8 cellular contexts compared by ENCODE assay signal in genomic region chr7:7424151-7424873, GRCh38.
DNase-seq lines count a peak whose midpoint lies in the region; ATAC-seq, FAIRE-seq and TF ChIP-seq lines count a peak whose summit lies in the region.

No MANE protein-coding gene starts in this region.

- no peaks in the 10 kb centered on the region for H3K4me1 ChIP-seq in CD4-positive, alpha-beta memory T cell (ENCODE audit: insufficient read depth, low read length)
- H3K4me1 ChIP-seq in endothelial cell of umbilical vein (ENCODE audit: control insufficient read depth, extremely low read depth, insufficient read depth, low read length) (peaks cover 2% of the 10 kb centered on the region), mucosa of descending colon (ENCODE audit: low read depth) (no peaks in the 10 kb centered on the region)

- H3K9me3 ChIP-seq in CD4-positive, alpha-beta memory T cell (ENCODE audit: control insufficient read depth in 1 of 2, low read length in 2 of 2): no peaks in the 10 kb centered on the region
- no peaks in the 10 kb centered on the region for H3K9me3 ChIP-seq in endothelial cell of umbilical vein (replicated peaks; ENCODE audit: control insufficient read depth, insufficient read depth, low read length)
- H3K9me3 ChIP-seq in mucosa of descending colon: no peaks in the 10 kb centered on the region

- H3K4me3 ChIP-seq in CD4-positive, alpha-beta memory T cell (ENCODE audit: low read length in 2 of 2): peak overlapping the region; percentile 33 to 41
- H3K4me3 ChIP-seq in endothelial cell of umbilical vein (replicated peaks in 1 of 3; ENCODE audit: insufficient read depth in 1 of 3, low read depth in 1 of 3, low read length in 3 of 3) (peak overlapping the region; percentile 37 to 93 (median 81)), mucosa of descending colon (no peak overlapping the region)

- H3K27me3 Mint-ChIP-seq in CD4-positive, alpha-beta memory T cell: peaks cover 0 to 1% of the 10 kb centered on the region in 2 donors
- peaks cover 4% of the 10 kb centered on the region for H3K27me3 Mint-ChIP-seq in activated CD4-positive, alpha-beta memory T cell treated with anti-CD3 and anti-CD28 coated beads, Interleukin-2, amount 10 ng/mL, durations not matched to agents 7 days and 5 days

- FAIRE-seq in endothelial cell of umbilical vein (lab: Jason Lieb, UNC): peak; percentile 64

- peak overlapping the region in 7 of 8 donors; percentile 81 to 89 (median 85) for H3K4me3 Mint-ChIP-seq in CD4-positive, alpha-beta memory T cell
- H3K4me3 Mint-ChIP-seq in activated CD4-positive, alpha-beta memory T cell treated with anti-CD3 and anti-CD28 coated beads, Interleukin-2, amount 10 ng/mL, durations not matched to agents 7 days and 5 days: peak overlapping the region; percentile 25

- no peak overlapping the region for H3K27ac ChIP-seq in CD4-positive, alpha-beta memory T cell (ENCODE audit: low read depth, low read length)
- H3K27ac ChIP-seq in endothelial cell of umbilical vein (ENCODE audit: insufficient read depth, low read depth, low read length): peak overlapping the region; percentile 3

- peak overlapping the region; percentile 36 for H3K9ac ChIP-seq in endothelial cell of umbilical vein (replicated peaks; ENCODE audit: extremely low read depth, insufficient read depth, low read length)

- H3K4me1 Mint-ChIP-seq in CD4-positive, alpha-beta memory T cell: peaks cover 0 to 10% (median 6%) of the 10 kb centered on the region in 4 donors
- H3K4me1 Mint-ChIP-seq in activated CD4-positive, alpha-beta memory T cell treated with anti-CD3 and anti-CD28 coated beads, Interleukin-2, amount 10 ng/mL, durations not matched to agents 7 days and 5 days: peaks cover 7% of the 10 kb centered on the region

- ATAC-seq in GM19397 (IDR thresholded peaks at IDR 0.05; ENCODE audit: unreplicated experiment): peak; percentile 77
- peak; percentile 85 for ATAC-seq in HG03520 (IDR thresholded peaks at IDR 0.05; ENCODE audit: unreplicated experiment)
- ATAC-seq in mucosa of descending colon: peak; percentile 96

- CTCF ChIA-PET in CD4-positive, alpha-beta memory T cell (lab: Charles Lee; ENCODE audit: partially characterized antibody): interaction anchor here (0.8 to 3.3 kb wide), 14 partner anchors 9 to 795 kb away, joined by 3 to 23 read pairs (median 4); partner anchors contain the start of gene C1GALT1
- CTCF ChIA-PET in activated CD4-positive, alpha-beta memory T cell treated with anti-CD3 and anti-CD28 coated beads, Interleukin-2, amount 10 ng/mL, durations not matched to agents 7 days and 5 days (lab: Charles Lee): interaction anchor here (0.7 to 2.2 kb wide), 5 partner anchors 9 to 872 kb away, joined by 3 to 7 read pairs (median 3); partner anchors contain the start of gene C1GALT1
- CTCF ChIA-PET in endothelial cell of umbilical vein (lab: Charles Lee): interaction anchor here (0.6 to 4.0 kb wide), 39 partner anchors 8 to 871 kb away, joined by 3 to 42 read pairs (median 5); partner anchors contain the start of genes C1GALT1 and COL28A1

- H3K27ac Mint-ChIP-seq in CD4-positive, alpha-beta memory T cell: peak overlapping the region in 4 of 7 donors; percentile 17 to 71 (median 53)
- no peak overlapping the region for H3K27ac Mint-ChIP-seq in activated CD4-positive, alpha-beta memory T cell treated with anti-CD3 and anti-CD28 coated beads, Interleukin-2, amount 10 ng/mL, durations not matched to agents 7 days and 5 days

- H3K79me2 ChIP-seq in endothelial cell of umbilical vein (ENCODE audit: control insufficient read depth, insufficient read depth, low read length): no peaks in the 10 kb centered on the region

- dilution Hi-C loops in endothelial cell of umbilical vein (cut with MboI; ENCODE audit: extremely low pct_ligation_motif_present, low sequenced_read_pairs): no loop called here

- TF ChIP-seq POLR2A in endothelial cell of umbilical vein (IDR thresholded peaks at IDR 0.05; ENCODE audit: low read depth, low read length): no peak

- H3K27me3 ChIP-seq in CD4-positive, alpha-beta memory T cell (ENCODE audit: insufficient read depth, low read length): no peaks in the 10 kb centered on the region
- H3K27me3 ChIP-seq in endothelial cell of umbilical vein (ENCODE audit: control insufficient read depth in 2 of 2, insufficient read depth in 2 of 2, low read length in 2 of 2): peaks cover 0 to 2% of the 10 kb centered on the region in 2 experiments

- no peaks in the 10 kb centered on the region for H4K20me1 ChIP-seq in endothelial cell of umbilical vein (replicated peaks; ENCODE audit: control insufficient read depth, extremely low read depth, insufficient read depth, low read length)

- no peaks in the 10 kb centered on the region for H3K9me3 Mint-ChIP-seq in CD4-positive, alpha-beta memory T cell
- H3K9me3 Mint-ChIP-seq in activated CD4-positive, alpha-beta memory T cell treated with anti-CD3 and anti-CD28 coated beads, Interleukin-2, amount 10 ng/mL, durations not matched to agents 7 days and 5 days: no peaks in the 10 kb centered on the region

- peak overlapping the region; percentile 100 for H2AFZ ChIP-seq in endothelial cell of umbilical vein (ENCODE audit: low read depth, low read length)

- intact Hi-C loops in CD4-positive, alpha-beta memory T cell (cut with micrococcal nuclease): loop anchor here (2.0 to 10.0 kb wide), 4 partner anchors 116 to 870 kb away; no protein-coding TSS in a partner anchor
- intact Hi-C loops in endothelial cell of umbilical vein (cut with micrococcal nuclease): loop anchor here (1.0 to 5.0 kb wide), 6 partner anchors 114 to 872 kb away; partner anchors contain the start of gene C1GALT1
- intact Hi-C loops in mucosa of descending colon (cut with DNase I, micrococcal nuclease): loop anchor here in 1 of 2 donors (10.0 kb wide), 1 partner anchor 800 kb away; no protein-coding TSS in a partner anchor

- no TSS peak for BruUV-seq in endothelial cell of umbilical vein (replicated peaks; lab: Mats Ljungman, UMichigan)

- H3K36me3 Mint-ChIP-seq in CD4-positive, alpha-beta memory T cell: no peaks in the 10 kb centered on the region
- no peaks in the 10 kb centered on the region for H3K36me3 Mint-ChIP-seq in activated CD4-positive, alpha-beta memory T cell treated with anti-CD3 and anti-CD28 coated beads, Interleukin-2, amount 10 ng/mL, durations not matched to agents 7 days and 5 days (ENCODE audit: low read depth)

- POLR2A ChIA-PET in CD4-positive, alpha-beta memory T cell (lab: Charles Lee; ENCODE audit: partially characterized antibody): interaction anchor here (1.0 kb wide), 1 partner anchor 8 kb away, joined by 3 read pairs; no protein-coding TSS in a partner anchor
- POLR2A ChIA-PET in activated CD4-positive, alpha-beta memory T cell treated with anti-CD3 and anti-CD28 coated beads, Interleukin-2, amount 10 ng/mL, durations not matched to agents 7 days and 5 days (lab: Charles Lee): no interaction called here
- POLR2A ChIA-PET in endothelial cell of umbilical vein (lab: Charles Lee): no interaction called here

- TF ChIP-seq CTCF in endothelial cell of umbilical vein (IDR thresholded peaks at IDR 0.05; ENCODE audit: extremely low read depth in 1 of 2, insufficient read depth in 1 of 2, low read depth in 1 of 2, low read length in 2 of 2): peak; percentile 73 to 82
- TF ChIP-seq CTCF in mucosa of descending colon (IDR thresholded peaks at IDR 0.05): peak; percentile 50

- peak overlapping the region; percentile 92 for H3K4me2 ChIP-seq in endothelial cell of umbilical vein (ENCODE audit: insufficient read depth, low read length)

- no peaks in the 10 kb centered on the region for H3K36me3 ChIP-seq in CD4-positive, alpha-beta memory T cell (ENCODE audit: insufficient read depth, low read length)
- H3K36me3 ChIP-seq in endothelial cell of umbilical vein (ENCODE audit: control insufficient read depth in 2 of 2, extremely low read depth in 1 of 2, insufficient read depth in 2 of 2, low read length in 2 of 2): no peaks in the 10 kb centered on the region
- H3K36me3 ChIP-seq in mucosa of descending colon (ENCODE audit: low read depth): no peaks in the 10 kb centered on the region

- peak in 4 of 5 donors; percentile 6 to 32 (median 29) for DNase-seq in CD4-positive, alpha-beta memory T cell
- DNase-seq in NCI-H510A (lab: John Stamatoyannopoulos, UW) (peak; percentile 49), endothelial cell of umbilical vein (ENCODE audit: low read depth, low spot score) (peak; percentile 67), mucosa of descending colon (peak in 2 of 3 donors; percentile 59 to 86)
- DNase-seq in activated CD4-positive, alpha-beta memory T cell treated with anti-CD3 and anti-CD28 coated beads, Interleukin-2, amount 10 ng/mL, durations not matched to agents 7 days and 5 days: peak; percentile 32
- DNase-seq in stimulated activated naive CD4-positive, alpha-beta T cell treated with Interleukin-2 at 50 U/mL for 16 hours (lab: John Stamatoyannopoulos, UW): peak; percentile 2

- H3K9me1 ChIP-seq in endothelial cell of umbilical vein (replicated peaks; ENCODE audit: control insufficient read depth, extremely low read depth, insufficient read depth, low read length): no peaks in the 10 kb centered on the region

TF ChIP-seq in endothelial cell of umbilical vein, 7 proteins besides CTCF, POLR2A, EP300 and RAD21:
- TF ChIP-seq GATA2 (IDR thresholded peaks at IDR 0.05; ENCODE audit: insufficient read depth, insufficient read length, low read depth, low read length): no peak
- no peak for TF ChIP-seq MAX (IDR thresholded peaks at IDR 0.05; ENCODE audit: insufficient read depth, insufficient read length)
- no peak for TF ChIP-seq FOS (IDR thresholded peaks at IDR 0.05; ENCODE audit: borderline replicate concordance, insufficient read depth, low read length)
- no peak for TF ChIP-seq MYC (IDR thresholded peaks at IDR 0.05; ENCODE audit: low read depth, low read length)
- TF ChIP-seq JUN (IDR thresholded peaks at IDR 0.05; ENCODE audit: borderline replicate concordance, insufficient read depth, insufficient read length, low read depth): no peak
- no peak for TF ChIP-seq EZH2 (IDR thresholded peaks at IDR 0.05; ENCODE audit: borderline replicate concordance, low read depth, low read length, severe bottlenecking)
- TF ChIP-seq POLR2AphosphoS5 (IDR thresholded peaks at IDR 0.05; ENCODE audit: insufficient read depth, low read depth, low read length): no peak

Comparison
In these comparisons a context has a peak if more than half of its experiments do, and no peak if none do; other contexts are left out.
1. DNase-seq: peak in every context shown above with its lines; median percentile 72 in mucosa of descending colon; 67 in endothelial cell of umbilical vein; 49 in NCI-H510A; 32 in activated CD4-positive, alpha-beta memory T cell treated with anti-CD3 and anti-CD28 coated beads, Interleukin-2, amount 10 ng/mL, durations not matched to agents 7 days and 5 days; 29 in CD4-positive, alpha-beta memory T cell; 2 in stimulated activated naive CD4-positive, alpha-beta T cell treated with Interleukin-2 at 50 U/mL for 16 hours.